ENCODE assay signal across 8 cellular contexts in the genomic region with DNA sequence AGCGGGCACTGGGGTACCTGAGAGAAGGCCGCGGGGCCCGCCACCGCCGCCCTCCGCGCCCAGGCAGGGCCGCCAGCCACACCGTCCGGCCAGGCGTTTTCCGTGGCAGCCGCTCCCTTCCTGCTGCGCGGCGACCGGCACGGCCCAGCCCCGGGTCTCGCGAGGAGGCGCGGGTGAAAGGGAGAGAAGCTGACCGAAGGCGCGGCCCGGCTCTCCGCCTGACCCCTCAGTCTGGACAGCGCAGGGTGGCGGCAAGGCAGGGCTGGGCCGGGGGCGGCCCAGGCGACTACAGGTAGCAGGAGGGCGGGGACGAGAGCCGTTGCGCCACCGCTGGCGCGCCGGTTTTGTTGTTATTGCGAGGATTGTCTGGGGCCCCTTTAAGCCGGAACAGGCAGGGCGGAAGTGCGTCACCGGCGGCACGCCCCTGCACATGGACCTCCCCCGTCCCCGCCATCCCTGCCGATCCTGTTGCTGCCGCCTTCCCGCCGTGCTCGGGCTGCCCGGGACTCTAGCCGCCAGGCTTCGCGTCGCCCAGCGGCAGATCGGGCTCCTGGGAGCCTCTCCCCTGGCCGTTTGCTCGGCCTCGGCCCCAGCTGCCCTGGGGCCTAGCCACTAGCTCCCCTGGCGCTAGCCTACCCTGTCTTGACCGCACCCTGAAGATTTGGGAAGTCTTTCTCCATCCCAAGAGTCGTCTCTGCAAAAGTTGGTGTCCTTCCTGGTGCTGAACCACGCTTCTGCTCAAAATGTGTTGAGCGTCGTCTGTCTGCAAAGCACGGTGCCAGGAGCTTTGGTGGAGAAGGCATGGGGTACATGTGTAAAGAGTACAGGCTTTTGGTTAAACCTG. TPM values are rescaled to one million over a fixed set of nuclear protein-coding genes. Genes with fewer than 3 reads are reported as not detected.
DNase-seq lines count a peak whose midpoint lies in the region; ATAC-seq and TF ChIP-seq lines count a peak whose summit lies in the region.

A gene with protein sequence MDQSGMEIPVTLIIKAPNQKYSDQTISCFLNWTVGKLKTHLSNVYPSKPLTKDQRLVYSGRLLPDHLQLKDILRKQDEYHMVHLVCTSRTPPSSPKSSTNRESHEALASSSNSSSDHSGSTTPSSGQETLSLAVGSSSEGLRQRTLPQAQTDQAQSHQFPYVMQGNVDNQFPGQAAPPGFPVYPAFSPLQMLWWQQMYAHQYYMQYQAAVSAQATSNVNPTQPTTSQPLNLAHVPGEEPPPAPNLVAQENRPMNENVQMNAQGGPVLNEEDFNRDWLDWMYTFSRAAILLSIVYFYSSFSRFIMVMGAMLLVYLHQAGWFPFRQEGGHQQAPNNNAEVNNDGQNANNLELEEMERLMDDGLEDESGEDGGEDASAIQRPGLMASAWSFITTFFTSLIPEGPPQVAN (minus strand): TSS at position 352 of the 844 bp plus-strand sequence. CDS start 805 bp downstream, outside the sequence.

- peak within 1 kb of the TSS; percentile 95 for H3K4me2 ChIP-seq in H9 (ENCODE audit: insufficient read depth, insufficient read length, low read length)

- peaks cover 14% of the 10 kb centered on the region for H3K23me2 ChIP-seq in H9 (ENCODE audit: insufficient read length, low read depth, low read length, poor library complexity, severe bottlenecking)

- peak within 1 kb of the TSS; percentile 85 for H3K14ac ChIP-seq in H9 (ENCODE audit: insufficient read depth, low read length)

- H3K9me3 ChIP-seq in ES-I3 (ENCODE audit: control insufficient read depth, insufficient read depth, low read length) (no peaks in the 10 kb centered on the region), H9 (ENCODE audit: control insufficient read depth, low read depth, low read length) (no peaks in the 10 kb centered on the region)

- ATAC-seq in natural killer cell = peak; percentile 80 to 94 (median 88)

- no peak within 1 kb of the TSS for H2BK20ac ChIP-seq in H9 (ENCODE audit: low read depth, low read length, poor library complexity, severe bottlenecking)

- peak within 1 kb of the TSS; percentile 38; the same call in 1 of the 2 replicates for H3K4ac ChIP-seq in H9 (ENCODE audit: low read depth, low read length)

- H3K79me1 ChIP-seq in H9 (ENCODE audit: insufficient read depth, low read depth, low read length, poor library complexity, severe bottlenecking) = no peaks in the 10 kb centered on the region

- no peak for TF ChIP-seq CTCF in H9 (conservative IDR thresholded peaks at IDR 0.05)
- TF ChIP-seq CTCF in natural killer cell (IDR thresholded peaks at IDR 0.05) = no peak

- intact Hi-C loops in natural killer cell (cut with micrococcal nuclease) = loop anchor here (1.0 to 5.0 kb wide), 6 partner anchors 14 to 106 kb away; a partner anchor contains a TSS

- peak within 1 kb of the TSS; percentile 8 for H4K8ac ChIP-seq in H9 (replicated peaks; ENCODE audit: insufficient read length, low read depth, low read length)

- H2BK15ac ChIP-seq in H9 (ENCODE audit: low read depth, low read length) = no peak within 1 kb of the TSS

- no peak within 1 kb of the TSS for H2AFZ ChIP-seq in H9 (ENCODE audit: low read length)

- H2BK120ac ChIP-seq in H9 (ENCODE audit: low read depth, low read length, poor library complexity, severe bottlenecking) = no peak within 1 kb of the TSS

- H3K27me3 ChIP-seq in H9 (ENCODE audit: insufficient read depth, low read length) = no peaks in the 10 kb centered on the region

- no peak within 1 kb of the TSS for H3K27ac ChIP-seq in H9 (ENCODE audit: insufficient read length, low read depth, low read length)

- peak within 1 kb of the TSS; percentile 88 to 97 (median 94) for H3K27ac Mint-ChIP-seq in H9
- peak within 1 kb of the TSS; percentile 97 to 98 for H3K27ac Mint-ChIP-seq in natural killer cell

- no peak within 1 kb of the TSS for H2BK12ac ChIP-seq in H9 (ENCODE audit: insufficient read length, low read depth, low read length)

- no peaks in the 10 kb centered on the region for H3K36me3 ChIP-seq in ES-I3 (ENCODE audit: insufficient read depth, low read length)

- H3K9me3 Mint-ChIP-seq in H9 (peaks cover 0 to 11% of the 10 kb centered on the region in 2 experiments; a peak in 3 of 5 replicates), natural killer cell (no peaks in the 10 kb centered on the region)

- H3K27me3 Mint-ChIP-seq in H9 (ENCODE audit: low read depth) (no peaks in the 10 kb centered on the region; the same call in 1 of the 2 replicates), natural killer cell (ENCODE audit: low read depth in 2 of 2) (no peaks in the 10 kb centered on the region)

- H3K4me3 Mint-ChIP-seq in H9 (peak within 1 kb of the TSS; percentile 91 to 96), natural killer cell (peak within 1 kb of the TSS; percentile 98)

- peak; percentile 95 for DNase-seq in H9
- DNase-seq in M059J (ENCODE audit: low read depth) = peak; percentile 92
- DNase-seq in activated T-helper 9 cell treated with anti-CD3 and anti-CD28 coated beads, Interleukin-2, amount 50 U/mL, for 16 hours (ENCODE audit: low read depth) = peak; percentile 89
- peak; percentile 83 for DNase-seq in fibroblast of peridontal ligament (ENCODE audit: extremely low read depth)
- DNase-seq in natural killer cell = peak; percentile 90
- DNase-seq in stimulated activated naive CD4-positive, alpha-beta T cell (lab: John Stamatoyannopoulos, UW) = peak; percentile 86 to 93 (median 89)

- no peak within 1 kb of the TSS for H2BK5ac ChIP-seq in H9 (ENCODE audit: insufficient read length, low read length)

- no peaks in the 10 kb centered on the region for H4K20me1 ChIP-seq in H9 (ENCODE audit: control insufficient read depth, insufficient read depth, insufficient read length)

- H3K18ac ChIP-seq in H9 (ENCODE audit: insufficient read length, low read depth, low read length) = peak within 1 kb of the TSS; percentile 68

- no peak within 1 kb of the TSS for H3T11ph ChIP-seq in H9 (ENCODE audit: low read length)

- H3K4me1 ChIP-seq in ES-I3 (ENCODE audit: insufficient read depth, low read length) = peaks cover 18% of the 10 kb centered on the region
- H3K4me1 ChIP-seq in H9 (ENCODE audit: insufficient read depth, low read length) = peaks cover 4% of the 10 kb centered on the region; the same call in 1 of the 2 replicates

- TF ChIP-seq POLR2A in Raji (IDR thresholded peaks at IDR 0.05; ENCODE audit: insufficient read depth, low read depth, low read length) = peak; percentile 95

- H4K91ac ChIP-seq in H9 (ENCODE audit: insufficient read length, low read depth, low read length) = no peak within 1 kb of the TSS

- H3K4me1 Mint-ChIP-seq in H9 (peaks cover 42 to 46% of the 10 kb centered on the region in 2 experiments), natural killer cell (peaks cover 65 to 69% of the 10 kb centered on the region in 2 donors)

- H3K36me3 Mint-ChIP-seq in H9 (ENCODE audit: insufficient read depth in 1 of 3, low read depth in 3 of 3) (peaks cover 12 to 33% (median 12%) of the 10 kb centered on the region in 3 experiments), natural killer cell (no peaks in the 10 kb centered on the region)

- no peak within 1 kb of the TSS for H3K56ac ChIP-seq in H9 (ENCODE audit: insufficient read length, low read depth, low read length)

- peak within 1 kb of the TSS; percentile 30 for H4K5ac ChIP-seq in H9 (ENCODE audit: insufficient read length, low read depth, low read length)

- H3K23ac ChIP-seq in H9 (ENCODE audit: insufficient read length, low read depth, low read length) = no peak within 1 kb of the TSS

- no peak within 1 kb of the TSS for H2AK5ac ChIP-seq in H9 (ENCODE audit: insufficient read length, low read length)

- H3K79me2 ChIP-seq in H9 (ENCODE audit: insufficient read depth, low read length) = no peaks in the 10 kb centered on the region; the same call in 1 of the 2 replicates

- H3K9ac ChIP-seq in ES-I3 (ENCODE audit: low read depth, low read length) (peak within 1 kb of the TSS; percentile 80), H9 (ENCODE audit: extremely low read depth, insufficient read length, low read length) (peak within 1 kb of the TSS; percentile 91)

- WGBS in H9 (ENCODE audit: extremely low coverage, insufficient read length, low lambda C conversion rate) = no CpG with 5 or more reads among the region's 73 CpGs

RNA-seq across cellular contexts. Expression of the gene that starts here (rescaled TPM):
- total RNA-seq in H9 (2021) = 14.6 and 17.0 TPM in 2 replicates
- 20.8 and 22.4 TPM in 2 replicates for total RNA-seq in M059J (2014; rRNA removed; shearing (Covaris generic))
- total RNA-seq in natural killer cell = 100 to 1,000 TPM; 103 to 112 (median 111) TPM
